ENCODE assay signal across 14 cellular contexts in genomic region chr1:77984629-77985028, GRCh38.
"Had no signal": no experiment of that assay in that cellular context is flagged by ENCODE, and none has a peak within 500 bp of the region (broad histone marks: within the 10 kb centered on the region; RNA-seq: fewer than 3 reads in every experiment).

No MANE protein-coding gene starts in this region.

- DNase-seq: activated CD4-positive, alpha-beta T cell treated with anti-CD3 and anti-CD28 coated beads, Interleukin-2, amount 10 ng/mL, durations not matched to agents 7 days and 5 days; activated CD4-positive, CD25-positive, alpha-beta regulatory T cell; activated T-cell treated with anti-CD3 and anti-CD28 coated beads, Interleukin-2, amount 50 U/mL, for 1 hour; brain microvascular endothelial cell; dermis blood vessel endothelial cell; erythroblast; head of caudate nucleus; islet precursor cell; small intestine; substantia nigra; transverse colon had no signal

- H3K9me3 ChIP-seq: transverse colon had no signal

- H3K4me3 Mint-ChIP-seq: activated CD4-positive, alpha-beta T cell treated with anti-CD3 and anti-CD28 coated beads, Interleukin-2, amount 10 ng/mL, durations not matched to agents 7 days and 5 days; nephron; stimulated activated effector memory CD8-positive, alpha-beta T cell treated with anti-CD3 and anti-CD28 coated beads, Interleukin-12 subunit alpha, Interleukin-12 subunit beta, amount 100 ng/mL, for 72 hours had no signal

- ATAC-seq: left lobe of liver; stimulated activated effector memory CD8-positive, alpha-beta T cell treated with anti-CD3 and anti-CD28 coated beads, Interleukin-12 subunit alpha, Interleukin-12 subunit beta, amount 100 ng/mL, for 72 hours had no signal

- H3K27ac Mint-ChIP-seq: activated CD4-positive, alpha-beta T cell treated with anti-CD3 and anti-CD28 coated beads, Interleukin-2, amount 10 ng/mL, durations not matched to agents 7 days and 5 days; stimulated activated effector memory CD8-positive, alpha-beta T cell treated with anti-CD3 and anti-CD28 coated beads, Interleukin-12 subunit alpha, Interleukin-12 subunit beta, amount 100 ng/mL, for 72 hours had no signal

- H3K9me3 Mint-ChIP-seq: activated CD4-positive, alpha-beta T cell treated with anti-CD3 and anti-CD28 coated beads, Interleukin-2, amount 10 ng/mL, durations not matched to agents 7 days and 5 days; nephron; stimulated activated effector memory CD8-positive, alpha-beta T cell treated with anti-CD3 and anti-CD28 coated beads, Interleukin-12 subunit alpha, Interleukin-12 subunit beta, amount 100 ng/mL, for 72 hours had no signal

- H3K27ac ChIP-seq: brain microvascular endothelial cell had no signal

- H3K27me3 Mint-ChIP-seq: activated CD4-positive, alpha-beta T cell treated with anti-CD3 and anti-CD28 coated beads, Interleukin-2, amount 10 ng/mL, durations not matched to agents 7 days and 5 days had no signal

- H3K36me3 ChIP-seq: brain microvascular endothelial cell, transverse colon had no signal

- H3K27me3 ChIP-seq: brain microvascular endothelial cell, transverse colon had no signal

- H3K4me3 ChIP-seq: transverse colon had no signal
